Comparison of ENCODE assay signal across 16 cellular contexts in genomic region chr16:77594057-77594456, GRCh38.
A peak's percentile ranks its signal among the peaks of the same experiment; 100 is the strongest.
DNase-seq lines count a peak whose midpoint lies in the region; ATAC-seq and TF ChIP-seq lines count a peak whose summit lies in the region.
"Had no signal": no experiment of that assay in that cellular context is flagged by ENCODE, and none has a peak within 500 bp of the region (broad histone marks: within the 10 kb centered on the region; RNA-seq: fewer than 3 reads in every experiment).

No MANE protein-coding gene starts in this region.

- H3K27ac ChIP-seq in endodermal cell (ENCODE audit: low read depth, low read length) (peak overlapping the region; percentile 60), subcutaneous abdominal adipose tissue (ENCODE audit: low read depth, low read length) (peak overlapping the region; percentile 7)

- no peaks in the 10 kb centered on the region for H3K27me3 Mint-ChIP-seq in endodermal cell (ENCODE audit: insufficient read depth)

- no peak overlapping the region for H3K4me3 Mint-ChIP-seq in endodermal cell
- H3K4me3 Mint-ChIP-seq: CD4-positive, alpha-beta memory T cell had no signal

- H3K9me3 ChIP-seq in endodermal cell (ENCODE audit: control insufficient read depth, low read length) (no peaks in the 10 kb centered on the region), subcutaneous abdominal adipose tissue (ENCODE audit: control insufficient read depth in 5 of 5, low read length in 5 of 5) (no peaks in the 10 kb centered on the region)
- H3K9me3 ChIP-seq: HAP-1 had no signal

- H3K36me3 ChIP-seq in endodermal cell (ENCODE audit: control insufficient read depth, insufficient read depth, low read length) (no peaks in the 10 kb centered on the region), subcutaneous abdominal adipose tissue (ENCODE audit: control insufficient read depth in 5 of 5, insufficient read depth in 5 of 5, low read length in 5 of 5) (no peaks in the 10 kb centered on the region)
- H3K36me3 ChIP-seq: HAP-1 had no signal

- DNase-seq in dermis blood vessel endothelial cell: peak; percentile 88
- DNase-seq in endodermal cell: no peak
- peak; percentile 72 to 77 for DNase-seq in lung microvascular endothelial cell (ENCODE audit: low read depth in 2 of 2)
- DNase-seq in RKO (ENCODE audit: low spot score): no peak
- no peak for DNase-seq in omental fat pad (ENCODE audit: low spot score)
- DNase-seq: C1 segment of cervical spinal cord; Calu3; CD4-positive, alpha-beta memory T cell; COR-L47; DMS53; DMS79 treated with DMSO at 0.1 percent for 48 hours; GF-D8; GOT3 had no signal

- TF ChIP-seq CTCF in endodermal cell (conservative IDR thresholded peaks at IDR 0.05) (no peak), omental fat pad (IDR thresholded peaks at IDR 0.05) (no peak)

- no peak overlapping the region for H3K27ac Mint-ChIP-seq in endodermal cell
- H3K27ac Mint-ChIP-seq: CD4-positive, alpha-beta memory T cell had no signal

- no peak overlapping the region for H3K9ac ChIP-seq in endodermal cell (ENCODE audit: extremely low read depth, low read length, poor library complexity, severe bottlenecking)
- H3K9ac ChIP-seq in subcutaneous abdominal adipose tissue (ENCODE audit: low read length in 5 of 5): no peak overlapping the region

- ATAC-seq in GM19324 (IDR thresholded peaks at IDR 0.05; ENCODE audit: low FRiP score, unreplicated experiment): no peak
- no peak for ATAC-seq in omental fat pad (ENCODE audit: low FRiP score)

- no peaks in the 10 kb centered on the region for H3K27me3 ChIP-seq in endodermal cell (ENCODE audit: control insufficient read depth, insufficient read depth, low read length, poor library complexity, severe bottlenecking)
- peaks cover 0 to 2% (median 0%) of the 10 kb centered on the region in 5 donors for H3K27me3 ChIP-seq in subcutaneous abdominal adipose tissue (ENCODE audit: control insufficient read depth in 5 of 5, insufficient read depth in 4 of 5, low read length in 5 of 5)

- no peaks in the 10 kb centered on the region for H3K4me1 ChIP-seq in endodermal cell (ENCODE audit: control insufficient read depth, insufficient read depth, low read length)
- H3K4me1 ChIP-seq in subcutaneous abdominal adipose tissue (ENCODE audit: control insufficient read depth in 5 of 5, insufficient read depth in 5 of 5, low read length in 5 of 5): peaks cover 0 to 45% (median 0%) of the 10 kb centered on the region in 5 donors
- H3K4me1 ChIP-seq: HAP-1 had no signal

- H3K36me3 Mint-ChIP-seq in endodermal cell (ENCODE audit: low read depth): no peaks in the 10 kb centered on the region
- H3K36me3 Mint-ChIP-seq: CD4-positive, alpha-beta memory T cell had no signal

- H3K4me1 Mint-ChIP-seq in endodermal cell: no peaks in the 10 kb centered on the region
- H3K4me1 Mint-ChIP-seq: CD4-positive, alpha-beta memory T cell had no signal

- 81% methylated on average over 5 of the region's 5 CpGs for WGBS in endodermal cell (ENCODE audit: insufficient coverage in 1 of 2, insufficient read length in 1 of 2), 2 experiments

- H3K4me3 ChIP-seq in endodermal cell (ENCODE audit: low read length) (no peak overlapping the region), subcutaneous abdominal adipose tissue (ENCODE audit: low read depth in 1 of 5, low read length in 5 of 5) (no peak overlapping the region)
- H3K4me3 ChIP-seq: HAP-1 had no signal

- H3K9me3 Mint-ChIP-seq in endodermal cell: no peaks in the 10 kb centered on the region
- H3K9me3 Mint-ChIP-seq: CD4-positive, alpha-beta memory T cell had no signal

Comparison
In these comparisons a context has a peak if more than half of its experiments do, and no peak if none do; other contexts are left out.
1. DNase-seq: peak in dermis blood vessel endothelial cell (single experiment) and lung microvascular endothelial cell (2 of 2); none in endodermal cell (single experiment), RKO (single experiment) and omental fat pad (single experiment).